ENCODE assay signal across 23 cellular contexts in the genomic region with DNA sequence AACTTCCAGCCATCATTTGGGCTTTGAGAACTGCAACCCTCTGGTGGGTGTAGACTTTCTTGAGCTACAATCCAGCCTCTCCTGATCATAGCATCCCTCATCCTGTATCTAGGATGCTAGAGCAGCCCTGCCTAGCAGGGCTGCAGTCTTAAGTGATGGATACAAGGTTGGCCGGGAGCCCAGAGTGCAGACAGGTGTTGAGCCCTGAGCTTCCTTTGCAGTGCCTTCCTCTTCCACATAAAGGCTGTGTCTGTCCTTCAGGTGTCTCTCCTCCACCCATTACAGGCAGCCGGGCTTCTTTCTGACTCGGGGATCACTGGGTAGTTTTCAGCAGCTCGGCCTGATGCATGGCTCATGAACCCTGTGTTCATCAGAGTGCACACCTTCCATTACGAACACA.
DNase-seq lines count a peak whose midpoint lies in the region; ATAC-seq and TF ChIP-seq lines count a peak whose summit lies in the region.
"Had no signal": no experiment of that assay in that cellular context is flagged by ENCODE, and none has a peak within 500 bp of the region (broad histone marks: within the 10 kb centered on the region; RNA-seq: fewer than 3 reads in every experiment).

No MANE protein-coding gene starts in this region.

- no peak overlapping the region for H3K4me3 ChIP-seq in SJCRH30
- no peak overlapping the region for H3K4me3 ChIP-seq in smooth muscle cell
- H3K4me3 ChIP-seq: A549, GM23338, HAP-1 had no signal

- no peak overlapping the region for H3K4me2 ChIP-seq in smooth muscle cell
- H3K4me2 ChIP-seq: A549, GM23338, KMS-11 had no signal

- H3K36me3 ChIP-seq in SJCRH30: no peaks in the 10 kb centered on the region
- H3K36me3 ChIP-seq in smooth muscle cell (ENCODE audit: low read depth): no peaks in the 10 kb centered on the region
- H3K36me3 ChIP-seq: HAP-1 had no signal

- H3K27ac ChIP-seq in SJCRH30 (no peak overlapping the region), smooth muscle cell (ENCODE audit: low read depth) (no peak overlapping the region)
- H3K27ac ChIP-seq: A549, C4-2B, KMS-11 had no signal

- no peaks in the 10 kb centered on the region for H3K27me3 ChIP-seq in SJCRH30
- H3K27me3 ChIP-seq in smooth muscle cell (ENCODE audit: low read depth): no peaks in the 10 kb centered on the region

- no peaks in the 10 kb centered on the region for H3K9me3 ChIP-seq in SJCRH30 (replicated peaks)
- no peaks in the 10 kb centered on the region for H3K9me3 ChIP-seq in smooth muscle cell (replicated peaks; ENCODE audit: low read depth)
- H3K9me3 ChIP-seq: A549, Caco-2, HAP-1 had no signal

- H3K79me2 ChIP-seq in smooth muscle cell (ENCODE audit: low read depth): no peaks in the 10 kb centered on the region

- H3K4me1 ChIP-seq in SJCRH30: peaks cover 23% of the 10 kb centered on the region
- peaks cover 19% of the 10 kb centered on the region for H3K4me1 ChIP-seq in smooth muscle cell (ENCODE audit: low read depth)

- peak; percentile 25 for DNase-seq in DMS79 (lab: John Stamatoyannopoulos, UW)
- DNase-seq in NCI-H1105 treated with DMSO at 0.1 percent for 48 hours (lab: John Stamatoyannopoulos, UW): peak; percentile 84
- DNase-seq in NCI-H2171 treated with DMSO at 0.1 percent for 48 hours (lab: John Stamatoyannopoulos, UW): peak; percentile 66
- DNase-seq in SJCRH30: peak; percentile 43 to 68
- DNase-seq in smooth muscle cell (lab: John Stamatoyannopoulos, UW; ENCODE audit: unreplicated experiment): no peak
- no peak for DNase-seq in NOMO-1 treated with DMSO at 0.1 percent for 48 hours (lab: John Stamatoyannopoulos, UW; ENCODE audit: unreplicated experiment)
- DNase-seq: Caco-2; CD8-positive, alpha-beta T cell; HFFc6; MM.1S; NCI-H1417 treated with DMSO at 0.1 percent for 48 hours; NCI-H2107; NCI-H446 treated with DMSO at 0.1 percent for 48 hours; PC-3; T-helper 17 cell; T1000 had no signal

- H3F3A ChIP-seq in smooth muscle cell (ENCODE audit: low read depth): no peaks in the 10 kb centered on the region

- no peak overlapping the region for H2AFZ ChIP-seq in smooth muscle cell (ENCODE audit: low read depth)
- H2AFZ ChIP-seq: GM23338 had no signal

- no peaks in the 10 kb centered on the region for H4K20me1 ChIP-seq in smooth muscle cell (ENCODE audit: low read depth)

- no peak for ATAC-seq in HG03378 (IDR thresholded peaks at IDR 0.05; ENCODE audit: unreplicated experiment)
- ATAC-seq: A549; CD8-positive, alpha-beta T cell; GM23338; PC-3; SK-N-SH treated with all-trans-retinoic acid at 6 μM for 48 hours; T-helper 17 cell had no signal

- no peak for TF ChIP-seq CTCF in smooth muscle cell (IDR thresholded peaks at IDR 0.05; ENCODE audit: borderline replicate concordance, insufficient read depth, poor library complexity, severe bottlenecking)

- 83% methylated on average over 5 of the region's 5 CpGs for WGBS in smooth muscle cell (ENCODE audit: low lambda C conversion rate)

- H3K9ac ChIP-seq in smooth muscle cell (ENCODE audit: low read depth): no peak overlapping the region
- H3K9ac ChIP-seq: KMS-11 had no signal

Comparison
In these comparisons a context has a peak if more than half of its experiments do, and no peak if none do; other contexts are left out.
1. DNase-seq: peak in DMS79 (single experiment), NCI-H1105 treated with DMSO at 0.1 percent for 48 hours (single experiment), NCI-H2171 treated with DMSO at 0.1 percent for 48 hours (single experiment) and SJCRH30 (2 of 2); none in smooth muscle cell (single experiment) and NOMO-1 treated with DMSO at 0.1 percent for 48 hours (single experiment).